34 cellular contexts compared by ENCODE assay signal in the genomic region with DNA sequence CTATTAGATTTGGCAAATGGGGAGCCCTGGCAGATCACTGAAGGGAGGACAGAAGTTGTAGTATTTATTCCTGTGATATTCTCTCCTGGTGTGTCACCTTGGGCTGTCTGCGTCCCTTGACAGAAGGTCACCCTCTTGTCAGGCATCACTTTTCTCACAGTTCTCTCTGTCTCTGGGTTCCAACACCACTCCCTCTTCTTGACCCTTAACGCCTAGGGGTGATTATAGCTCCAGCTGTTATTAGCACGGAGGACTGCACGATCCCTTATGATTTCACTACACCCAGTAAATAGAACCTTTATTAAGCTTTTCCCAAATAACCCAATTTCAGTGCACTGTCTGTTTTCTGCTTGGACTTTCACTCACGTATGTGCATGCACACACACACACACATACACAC.
"Had no signal": no experiment of that assay in that cellular context is flagged by ENCODE, and none has a peak within 500 bp of the region (broad histone marks: within the 10 kb centered on the region; RNA-seq: fewer than 3 reads in every experiment).

No MANE protein-coding gene starts in this region.

- H3K4me3 ChIP-seq: MG63 had no signal

- H3K9ac ChIP-seq: KMS-11 had no signal

- H3K4me2 ChIP-seq: KMS-11 had no signal

- H3K27me3 ChIP-seq: MG63 had no signal

- H3K9me3 ChIP-seq: MG63 had no signal

- H3K27ac ChIP-seq: KMS-11 had no signal

- H3K36me3 ChIP-seq: MG63 had no signal

- DNase-seq: Karpas-422, Kasumi-1, KG1, MG63, MM.1S, MV-4-11, NCI-H1048, NCI-H1092, NCI-H1092 treated with DMSO at 0.1 percent for 48 hours, NCI-H1105, NCI-H1105 treated with DMSO at 0.1 percent for 48 hours, NCI-H1417, NCI-H1417 treated with DMSO at 0.1 percent for 48 hours, NCI-H1436, NCI-H1436 treated with DMSO at 0.1 percent for 48 hours, NCI-H146, NCI-H1694, NCI-H1694 treated with DMSO at 0.1 percent for 48 hours, NCI-H187, NCI-H187 treated with DMSO at 0.1 percent for 48 hours, NCI-H1930, NCI-H2029, NCI-H2029 treated with DMSO at 0.1 percent for 48 hours, NCI-H2081, NCI-H2081 treated with DMSO at 0.1 percent for 48 hours, NCI-H2107, NCI-H2171, NCI-H2171 treated with DMSO at 0.1 percent for 48 hours, NCI-H2227 treated with DMSO at 0.1 percent for 48 hours, NCI-H226, NCI-H345, NCI-H446, NCI-H446 treated with DMSO at 0.1 percent for 48 hours had no signal
